In genomic region chr3:63207066-63207590, GRCh38 we compare ENCODE assay signal across 19 cellular contexts.
"Had no signal": no experiment of that assay in that cellular context is flagged by ENCODE, and none has a peak within 500 bp of the region (broad histone marks: within the 10 kb centered on the region; RNA-seq: fewer than 3 reads in every experiment).

No MANE protein-coding gene starts in this region.

- H3K9me3 ChIP-seq: esophagus muscularis mucosa, heart left ventricle, neutrophil, psoas muscle, stomach, thoracic aorta, transverse colon had no signal

- H3K4me3 ChIP-seq: dorsolateral prefrontal cortex, esophagus muscularis mucosa, heart left ventricle, psoas muscle, stomach, thoracic aorta, transverse colon had no signal

- ATAC-seq: heart left ventricle, left colon, psoas muscle had no signal

- H3K27me3 ChIP-seq: heart left ventricle, neutrophil, stomach, transverse colon had no signal

- H3K36me3 ChIP-seq: esophagus muscularis mucosa, heart left ventricle, neutrophil, stomach, thoracic aorta, transverse colon had no signal

- H3K27ac ChIP-seq: dorsolateral prefrontal cortex, esophagus muscularis mucosa, heart left ventricle, neutrophil, psoas muscle, stomach, thoracic aorta, transverse colon had no signal

- H3K4me1 ChIP-seq: esophagus muscularis mucosa, heart left ventricle, psoas muscle, stomach, transverse colon had no signal

- DNase-seq: cortex of kidney; dorsolateral prefrontal cortex; effector CD8-positive, alpha-beta T cell; heart left ventricle; hippocampal formation; left colon; mesendoderm; naive B cell; nephron progenitor cell; psoas muscle; small intestine; stimulated activated CD4-positive, alpha-beta T cell treated with anti-CD3 and anti-CD28 coated beads, Interleukin-12 subunit alpha, Interleukin-12 subunit beta, amount 100 ng/mL, for 4 hours; stimulated activated naive CD4-positive, alpha-beta T cell; stomach; substantia nigra; transverse colon had no signal
